In the genomic region with DNA sequence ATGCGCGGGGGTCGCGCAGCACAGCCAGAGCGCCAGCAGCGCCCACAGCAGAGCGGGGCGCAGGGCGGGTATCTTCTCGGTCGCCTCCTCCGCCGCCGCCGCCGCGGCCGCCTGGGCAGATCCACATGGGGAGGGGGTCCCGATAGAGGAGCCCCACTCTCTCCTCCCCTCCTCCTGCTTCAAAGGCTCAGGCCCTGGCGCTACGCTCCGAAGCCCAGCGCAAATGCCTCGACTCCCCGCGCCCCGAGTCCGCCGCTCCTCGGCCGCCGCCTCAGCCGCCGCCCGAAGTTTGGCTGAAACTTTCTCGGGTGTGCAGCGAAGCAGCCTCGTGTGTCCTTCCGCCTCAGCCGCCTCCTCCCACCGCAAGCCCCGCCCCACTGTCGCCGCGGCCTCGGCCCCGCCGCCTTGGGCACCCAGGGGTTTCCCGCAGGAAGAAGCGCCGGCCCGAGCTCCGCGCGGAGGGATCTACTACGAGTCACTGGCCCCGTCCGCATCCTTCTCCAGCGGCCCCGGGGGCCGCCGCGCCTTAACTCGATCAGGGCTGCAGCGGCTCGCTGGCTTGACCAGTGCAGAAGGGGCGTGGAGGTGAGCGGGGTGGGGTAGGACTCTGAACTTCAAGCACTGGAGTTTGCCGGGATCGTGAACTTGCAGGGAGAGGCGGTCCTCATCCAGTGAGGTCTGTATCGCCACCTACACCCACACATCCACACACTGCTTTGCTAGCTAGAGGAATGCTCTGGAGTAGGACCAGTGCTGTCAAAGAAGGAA, we compare ENCODE assay signal across 1 cellular context.
TF ChIP-seq lines count a peak whose summit lies in the region.
"Not testable (repeated sequence)": the region's sequence is repeated elsewhere in the genome, so short reads cannot be mapped to it uniquely, and the experiment has no call there.

TSS of gene NOTCH2NLA (minus strand) at position 312 of the 768 bp plus-strand sequence. CDS start 39,684 bp downstream, outside the sequence.

TF ChIP-seq in K562, 482 proteins besides CTCF, POLR2A, EP300 and RAD21:
- TF ChIP-seq PRDM10 (IDR thresholded peaks at IDR 0.05; ENCODE audit: partially characterized antibody) (peak; percentile 35), PHF21A (IDR thresholded peaks at IDR 0.05; ENCODE audit: borderline replicate concordance, low read depth) (peak; percentile 51; the same call in 1 of the 2 replicates), RREB1 (CRISPR knock-in tag; IDR thresholded peaks at IDR 0.05) (0 out of 2 replicates have a peak, but pooled peaks have one; percentile 72), MAZ (CRISPR knock-in tag; conservative IDR thresholded peaks at IDR 0.05 in 1 of 2, IDR thresholded peaks at IDR 0.05 in 1 of 2) (peak in 1 of 2 experiments; percentile 73; a peak in 2 of 4 replicates), ESRRA (IDR thresholded peaks at IDR 0.05; ENCODE audit: borderline replicate concordance, low read depth) (0 out of 2 replicates have a peak, but pooled peaks have one; percentile 12), CTBP1 (IDR thresholded peaks at IDR 0.05; ENCODE audit: borderline replicate concordance) (peak; percentile 52; the same call in 1 of the 2 replicates), ZSCAN32 (CRISPR knock-in tag; IDR thresholded peaks at IDR 0.05) (0 out of 2 replicates have a peak, but pooled peaks have one; percentile 18), ATF1 (tag; IDR thresholded peaks at IDR 0.05) (peak; percentile 19; the same call in 1 of the 2 replicates), MLLT1 (IDR thresholded peaks at IDR 0.05) (0 out of 4 replicates have a peak, but pooled peaks of 1 of the 2 experiments have one; percentile 21), CXXC5 (CRISPR knock-in tag; IDR thresholded peaks at IDR 0.05) (peak; percentile 73), KDM2B (CRISPR knock-in tag; IDR thresholded peaks at IDR 0.05) (0 out of 2 replicates have a peak, but pooled peaks have one; percentile 48), RB1 (IDR thresholded peaks at IDR 0.05; ENCODE audit: low read depth) (peak; percentile 57), EP400 (IDR thresholded peaks at IDR 0.05) (peak; percentile 20; the same call in 1 of the 2 replicates), E2F3 (CRISPR knock-in tag; IDR thresholded peaks at IDR 0.05) (0 out of 2 replicates have a peak, but pooled peaks have one; percentile 42), PHF8 (IDR thresholded peaks at IDR 0.05; ENCODE audit: borderline replicate concordance, low read length) (peak; percentile 26; the same call in 1 of the 2 replicates), POLR2B (IDR thresholded peaks at IDR 0.05; ENCODE audit: low read depth, partially characterized antibody) (peak; percentile 49), TFAP4 (CRISPR knock-in tag; IDR thresholded peaks at IDR 0.05; ENCODE audit: borderline replicate concordance) (peak; percentile 16; the same call in 1 of the 2 replicates), TAF7 (tag; IDR thresholded peaks at IDR 0.05) (peak; percentile 27; the same call in 1 of the 2 replicates), RBFOX2 (IDR thresholded peaks at IDR 0.05; ENCODE audit: low read depth, low read length) (peak; percentile 35; the same call in 1 of the 2 replicates), SUPT5H (IDR thresholded peaks at IDR 0.05) (peak; percentile 69), SMAD4 (CRISPR knock-in tag; conservative IDR thresholded peaks at IDR 0.05) (peak; percentile 76), ZFX (CRISPR knock-in tag; IDR thresholded peaks at IDR 0.05) (peak; percentile 43; the same call in 1 of the 2 replicates), HDAC1 (IDR thresholded peaks at IDR 0.05) (peak in 1 of 2 experiments; percentile 31; a peak in 1 of 4 replicates), POLR2G (IDR thresholded peaks at IDR 0.05; ENCODE audit: low read depth, low read length) (peak; percentile 66)
- TF ChIP-seq, protein P1, sequence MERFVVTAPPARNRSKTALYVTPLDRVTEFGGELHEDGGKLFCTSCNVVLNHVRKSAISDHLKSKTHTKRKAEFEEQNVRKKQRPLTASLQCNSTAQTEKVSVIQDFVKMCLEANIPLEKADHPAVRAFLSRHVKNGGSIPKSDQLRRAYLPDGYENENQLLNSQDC (CRISPR knock-in tag; IDR thresholded peaks at IDR 0.05) = peak; percentile 93; the same call in 1 of the 2 replicates
- TF ChIP-seq, protein P2, sequence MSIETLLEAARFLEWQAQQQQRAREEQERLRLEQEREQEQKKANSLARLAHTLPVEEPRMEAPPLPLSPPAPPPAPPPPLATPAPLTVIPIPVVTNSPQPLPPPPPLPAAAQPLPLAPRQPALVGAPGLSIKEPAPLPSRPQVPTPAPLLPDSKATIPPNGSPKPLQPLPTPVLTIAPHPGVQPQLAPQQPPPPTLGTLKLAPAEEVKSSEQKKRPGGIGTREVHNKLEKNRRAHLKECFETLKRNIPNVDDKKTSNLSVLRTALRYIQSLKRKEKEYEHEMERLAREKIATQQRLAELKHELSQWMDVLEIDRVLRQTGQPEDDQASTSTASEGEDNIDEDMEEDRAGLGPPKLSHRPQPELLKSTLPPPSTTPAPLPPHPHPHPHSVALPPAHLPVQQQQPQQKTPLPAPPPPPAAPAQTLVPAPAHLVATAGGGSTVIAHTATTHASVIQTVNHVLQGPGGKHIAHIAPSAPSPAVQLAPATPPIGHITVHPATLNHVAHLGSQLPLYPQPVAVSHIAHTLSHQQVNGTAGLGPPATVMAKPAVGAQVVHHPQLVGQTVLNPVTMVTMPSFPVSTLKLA (conservative IDR thresholded peaks at IDR 0.05) = 0 out of 4 replicates have a peak, but pooled peaks of 1 of the 2 experiments have one; percentile 29
- TF ChIP-seq ATF1 (CRISPR knock-in tag; IDR thresholded peaks at IDR 0.05) = not testable (repeated sequence)
- TF ChIP-seq, protein P3, sequence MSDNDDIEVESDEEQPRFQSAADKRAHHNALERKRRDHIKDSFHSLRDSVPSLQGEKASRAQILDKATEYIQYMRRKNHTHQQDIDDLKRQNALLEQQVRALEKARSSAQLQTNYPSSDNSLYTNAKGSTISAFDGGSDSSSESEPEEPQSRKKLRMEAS (CRISPR knock-in tag; IDR thresholded peaks at IDR 0.05) = 0 out of 2 replicates have a peak, but pooled peaks have one; percentile 17
TF ChIP-seq in K562: peak in this region for 27; not testable (repeated sequence) for 455.
